9 cellular contexts compared by ENCODE assay signal in the genomic region with DNA sequence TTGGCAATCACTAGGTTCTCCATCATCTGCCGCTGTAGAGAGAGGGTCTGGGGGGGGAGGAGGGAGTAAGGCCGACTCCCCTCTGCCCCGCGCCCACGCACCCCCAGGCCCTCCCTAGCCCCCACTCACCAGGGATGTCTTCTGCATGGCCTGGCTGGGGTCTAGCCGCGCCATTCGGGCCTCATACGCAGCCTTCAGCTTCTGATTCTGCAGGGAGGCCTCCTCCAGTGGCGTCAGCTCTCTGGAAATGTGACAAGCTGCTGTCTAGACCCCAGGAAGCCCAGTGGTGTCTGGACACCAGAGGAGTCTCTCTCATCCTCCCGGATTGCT. TPM values are rescaled to one million over a fixed set of nuclear protein-coding genes. Genes with fewer than 3 reads are reported as not detected.
DNase-seq lines count a peak whose midpoint lies in the region; ATAC-seq and TF ChIP-seq lines count a peak whose summit lies in the region.
"Had no signal": no experiment of that assay in that cellular context is flagged by ENCODE, and none has a peak within 500 bp of the region (broad histone marks: within the 10 kb centered on the region; RNA-seq: fewer than 3 reads in every experiment).

No MANE protein-coding gene starts in this region.

- peaks cover 12% of the 10 kb centered on the region for H3K4me1 ChIP-seq in CD8-positive, alpha-beta T cell (ENCODE audit: insufficient read depth, low read length)
- H3K4me1 ChIP-seq in mucosa of rectum (ENCODE audit: control insufficient read depth in 2 of 2, insufficient read depth in 2 of 2, low read length in 2 of 2): peaks cover 4 to 5% of the 10 kb centered on the region in 2 donors

- H3K9me3 ChIP-seq in CD8-positive, alpha-beta T cell (ENCODE audit: low read length): no peaks in the 10 kb centered on the region
- no peaks in the 10 kb centered on the region for H3K9me3 ChIP-seq in mucosa of rectum (ENCODE audit: control insufficient read depth in 2 of 2, low read length in 2 of 2)

- peak overlapping the region in 1 of 2 donors; percentile 34 for H3K9ac ChIP-seq in mucosa of rectum (ENCODE audit: low read depth in 1 of 2, low read length in 2 of 2)

- no peaks in the 10 kb centered on the region for H3K9me3 Mint-ChIP-seq in CD8-positive, alpha-beta T cell

- H3K36me3 ChIP-seq in CD8-positive, alpha-beta T cell (ENCODE audit: insufficient read depth, low read length): no peaks in the 10 kb centered on the region
- H3K36me3 ChIP-seq in brain microvascular endothelial cell (replicated peaks) (no peaks in the 10 kb centered on the region), mucosa of rectum (ENCODE audit: control insufficient read depth in 2 of 2, insufficient read depth in 2 of 2, low read length in 2 of 2) (no peaks in the 10 kb centered on the region)

- CTCF ChIA-PET in CD8-positive, alpha-beta T cell (lab: Charles Lee): interaction anchor here (1.0 to 3.9 kb wide), 2 partner anchors 12 to 175 kb away, joined by 3 to 21 read pairs; no protein-coding TSS in a partner anchor

- H3K27me3 ChIP-seq in CD8-positive, alpha-beta T cell (ENCODE audit: insufficient read depth, low read length): no peaks in the 10 kb centered on the region
- H3K27me3 ChIP-seq in brain microvascular endothelial cell (replicated peaks): no peaks in the 10 kb centered on the region
- H3K27me3 ChIP-seq in mucosa of rectum (ENCODE audit: control insufficient read depth in 2 of 2, insufficient read depth in 2 of 2, low read length in 2 of 2): no peaks in the 10 kb centered on the region

- peaks cover 4% of the 10 kb centered on the region for H3K36me3 Mint-ChIP-seq in CD8-positive, alpha-beta T cell

- in situ Hi-C loops in brain microvascular endothelial cell (cut with HindIII; ENCODE audit: low pct_ligation_motif_present, low sequenced_read_pairs): no loop called here

- peak overlapping the region; percentile 65 for H3K4me3 Mint-ChIP-seq in CD8-positive, alpha-beta T cell

- peak overlapping the region; percentile 68 for H3K4me3 ChIP-seq in CD8-positive, alpha-beta T cell (ENCODE audit: low read depth, low read length)
- peak overlapping the region; percentile 79 for H3K4me3 ChIP-seq in Jurkat, Clone E6-1 (ENCODE audit: low read length)
- H3K4me3 ChIP-seq in brain microvascular endothelial cell (ENCODE audit: low read depth, low read length): peak overlapping the region; percentile 63
- peak overlapping the region; percentile 49 to 52 for H3K4me3 ChIP-seq in mucosa of rectum (ENCODE audit: low read length in 2 of 2)

- no peak overlapping the region for H3K27ac ChIP-seq in CD8-positive, alpha-beta T cell (ENCODE audit: low read depth, low read length)
- H3K27ac ChIP-seq in brain microvascular endothelial cell (peak overlapping the region; percentile 36), mucosa of rectum (ENCODE audit: low read depth in 2 of 2, low read length in 2 of 2) (no peak overlapping the region)

- no peaks in the 10 kb centered on the region for H3K27me3 Mint-ChIP-seq in CD8-positive, alpha-beta T cell (ENCODE audit: low read depth)

- peaks cover 1% of the 10 kb centered on the region for H3K4me1 Mint-ChIP-seq in CD8-positive, alpha-beta T cell (ENCODE audit: low read depth)

- TF ChIP-seq CTCF in CD8-positive, alpha-beta T cell (IDR thresholded peaks at IDR 0.05): no peak
- TF ChIP-seq CTCF in brain microvascular endothelial cell (IDR thresholded peaks at IDR 0.05; ENCODE audit: low read depth, low read length, missing control alignments): no peak

- no peak overlapping the region for H3K27ac Mint-ChIP-seq in CD8-positive, alpha-beta T cell

- no peak for ATAC-seq in CD8-positive, alpha-beta T cell
- ATAC-seq in HG02678 (IDR thresholded peaks at IDR 0.05; ENCODE audit: unreplicated experiment): no peak

- no peak for DNase-seq in CD8-positive, alpha-beta T cell
- DNase-seq in Jurkat, Clone E6-1 (ENCODE audit: low read depth, low spot score): no peak
- DNase-seq in brain microvascular endothelial cell (peak; percentile 52), DMS153 (lab: John Stamatoyannopoulos, UW) (no peak), SKM-1 treated with dmso at 0.1 percent for 144 hours (lab: John Stamatoyannopoulos, UW; ENCODE audit: unreplicated experiment) (no peak), A172 (ENCODE audit: low spot score) (no peak)
- DNase-seq: activated gamma-delta T cell treated with Interleukin-2 at 50 U/mL for 16 hours had no signal

- POLR2A ChIA-PET in CD8-positive, alpha-beta T cell (lab: Charles Lee): interaction anchor here (1.0 kb wide), 1 partner anchor 33 kb away, joined by 3 read pairs; no protein-coding TSS in a partner anchor

- intact Hi-C loops in CD8-positive, alpha-beta T cell (cut with DNase I, micrococcal nuclease): loop anchor here in 1 of 2 experiments (2.0 kb wide), 1 partner anchor 48 kb away; no protein-coding TSS in a partner anchor

RNA-seq across cellular contexts. Expression of gene VPS9D1, which starts 8.3 kb away (rescaled TPM):
- total RNA-seq in CD8-positive, alpha-beta T cell: 10 to 100 TPM; 15.7 to 15.9 TPM
- polyA plus RNA-seq in Jurkat, Clone E6-1 (2012; ENCODE audit: insufficient read depth, insufficient read length): 2.6 TPM
- 12.0 and 14.2 TPM in 2 replicates for total RNA-seq in A172 (2014; rRNA removed; shearing (Covaris generic))

RNA-seq across cellular contexts. Expression of gene ZNF276, which starts 8.9 kb away (rescaled TPM):
- 100 to 1,000 TPM; 127 to 130 TPM for total RNA-seq in CD8-positive, alpha-beta T cell
- 38.3 TPM for polyA plus RNA-seq in Jurkat, Clone E6-1 (2012; ENCODE audit: insufficient read depth, insufficient read length)
- total RNA-seq in A172 (2014; rRNA removed; shearing (Covaris generic)): 14.6 and 18.9 TPM in 2 replicates

RNA-seq across cellular contexts. Expression of gene SPATA2L, which starts 10.9 kb away (rescaled TPM):
- total RNA-seq in CD8-positive, alpha-beta T cell: 10 to 100 TPM; 26.5 to 28.6 TPM
- polyA plus RNA-seq in Jurkat, Clone E6-1 (2012; ENCODE audit: insufficient read depth, insufficient read length): 6.1 TPM
- total RNA-seq in A172 (2014; rRNA removed; shearing (Covaris generic)): 21.1 and 24.3 TPM in 2 replicates

RNA-seq across cellular contexts. Expression of gene CDK10, which starts 26.0 kb away (rescaled TPM):
- 10 to 100 TPM; 67.0 to 73.1 TPM for total RNA-seq in CD8-positive, alpha-beta T cell
- polyA plus RNA-seq in Jurkat, Clone E6-1 (2012; ENCODE audit: insufficient read depth, insufficient read length): 115 TPM
- total RNA-seq in A172 (2014; rRNA removed; shearing (Covaris generic)): 31.1 and 46.6 TPM in 2 replicates

RNA-seq across cellular contexts. Expression of gene SPATA33, which starts 54.8 kb away (rescaled TPM):
- total RNA-seq in CD8-positive, alpha-beta T cell: 1 to 10 TPM; 4.8 to 5.1 TPM
- polyA plus RNA-seq in Jurkat, Clone E6-1 (2012; ENCODE audit: insufficient read depth, insufficient read length): 21.3 TPM
- 8.5 and 12.4 TPM in 2 replicates for total RNA-seq in A172 (2014; rRNA removed; shearing (Covaris generic))
